1 cellular context compared by ENCODE assay signal in genomic region chr9:127539259-127539981, GRCh38.
TF ChIP-seq lines count a peak whose summit lies in the region.

No MANE protein-coding gene starts in this region.

TF ChIP-seq in K562, 482 proteins besides CTCF, POLR2A, EP300 and RAD21 (continued from another document):
- TF ChIP-seq, protein P1, sequence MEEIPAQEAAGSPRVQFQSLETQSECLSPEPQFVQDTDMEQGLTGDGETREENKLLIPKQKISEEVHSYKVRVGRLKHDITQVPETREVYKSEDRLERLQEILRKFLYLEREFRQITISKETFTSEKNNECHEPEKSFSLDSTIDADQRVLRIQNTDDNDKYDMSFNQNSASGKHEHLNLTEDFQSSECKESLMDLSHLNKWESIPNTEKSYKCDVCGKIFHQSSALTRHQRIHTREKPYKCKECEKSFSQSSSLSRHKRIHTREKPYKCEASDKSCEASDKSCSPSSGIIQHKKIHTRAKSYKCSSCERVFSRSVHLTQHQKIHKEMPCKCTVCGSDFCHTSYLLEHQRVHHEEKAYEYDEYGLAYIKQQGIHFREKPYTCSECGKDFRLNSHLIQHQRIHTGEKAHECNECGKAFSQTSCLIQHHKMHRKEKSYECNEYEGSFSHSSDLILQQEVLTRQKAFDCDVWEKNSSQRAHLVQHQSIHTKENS (CRISPR knock-in tag; IDR thresholded peaks at IDR 0.05), result no peak
- TF ChIP-seq TAL1 (IDR thresholded peaks at IDR 0.05), result peak; percentile 57
- TF ChIP-seq HDAC2 (IDR thresholded peaks at IDR 0.05), result peak; percentile 87
- TF ChIP-seq RNF2 (IDR thresholded peaks at IDR 0.05), result peak; percentile 81
- TF ChIP-seq ETV5 (CRISPR knock-in tag; IDR thresholded peaks at IDR 0.05; ENCODE audit: low read depth), result 0 out of 2 replicates have a peak, but pooled peaks have one; percentile 36
- TF ChIP-seq U2AF1 (optimal IDR thresholded peaks at IDR 0.05; ENCODE audit: low read depth, low read length), result no peak
- TF ChIP-seq ZNF197 (CRISPR knock-in tag; IDR thresholded peaks at IDR 0.05; ENCODE audit: low read depth), result 0 out of 2 replicates have a peak, but pooled peaks have one; percentile 52
- TF ChIP-seq, protein P2, sequence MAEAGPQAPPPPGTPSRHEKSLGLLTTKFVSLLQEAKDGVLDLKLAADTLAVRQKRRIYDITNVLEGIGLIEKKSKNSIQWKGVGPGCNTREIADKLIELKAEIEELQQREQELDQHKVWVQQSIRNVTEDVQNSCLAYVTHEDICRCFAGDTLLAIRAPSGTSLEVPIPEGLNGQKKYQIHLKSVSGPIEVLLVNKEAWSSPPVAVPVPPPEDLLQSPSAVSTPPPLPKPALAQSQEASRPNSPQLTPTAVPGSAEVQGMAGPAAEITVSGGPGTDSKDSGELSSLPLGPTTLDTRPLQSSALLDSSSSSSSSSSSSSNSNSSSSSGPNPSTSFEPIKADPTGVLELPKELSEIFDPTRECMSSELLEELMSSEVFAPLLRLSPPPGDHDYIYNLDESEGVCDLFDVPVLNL (CRISPR knock-in tag; IDR thresholded peaks at IDR 0.05; ENCODE audit: low read depth), result no peak
- peak; percentile 51; the same call in 1 of the 2 replicates for TF ChIP-seq THAP7 (CRISPR knock-in tag; IDR thresholded peaks at IDR 0.05)
- peak; percentile 21; the same call in 1 of the 2 replicates for TF ChIP-seq TRIM28 (IDR thresholded peaks at IDR 0.05)
- peak; percentile 81 for TF ChIP-seq SMARCA4 (IDR thresholded peaks at IDR 0.05)
- peak; percentile 55; the same call in 1 of the 2 replicates for TF ChIP-seq TOE1 (IDR thresholded peaks at IDR 0.05; ENCODE audit: borderline replicate concordance)
- no peak for TF ChIP-seq TOE1 (CRISPR knock-in tag; IDR thresholded peaks at IDR 0.05; ENCODE audit: borderline replicate concordance, low read depth)
- TF ChIP-seq PTTG1 (tag; IDR thresholded peaks at IDR 0.05; ENCODE audit: low read depth), result no peak
- TF ChIP-seq ESRRA (IDR thresholded peaks at IDR 0.05; ENCODE audit: borderline replicate concordance, low read depth), result peak; percentile 57; the same call in 1 of the 2 replicates
- TF ChIP-seq, protein P3, sequence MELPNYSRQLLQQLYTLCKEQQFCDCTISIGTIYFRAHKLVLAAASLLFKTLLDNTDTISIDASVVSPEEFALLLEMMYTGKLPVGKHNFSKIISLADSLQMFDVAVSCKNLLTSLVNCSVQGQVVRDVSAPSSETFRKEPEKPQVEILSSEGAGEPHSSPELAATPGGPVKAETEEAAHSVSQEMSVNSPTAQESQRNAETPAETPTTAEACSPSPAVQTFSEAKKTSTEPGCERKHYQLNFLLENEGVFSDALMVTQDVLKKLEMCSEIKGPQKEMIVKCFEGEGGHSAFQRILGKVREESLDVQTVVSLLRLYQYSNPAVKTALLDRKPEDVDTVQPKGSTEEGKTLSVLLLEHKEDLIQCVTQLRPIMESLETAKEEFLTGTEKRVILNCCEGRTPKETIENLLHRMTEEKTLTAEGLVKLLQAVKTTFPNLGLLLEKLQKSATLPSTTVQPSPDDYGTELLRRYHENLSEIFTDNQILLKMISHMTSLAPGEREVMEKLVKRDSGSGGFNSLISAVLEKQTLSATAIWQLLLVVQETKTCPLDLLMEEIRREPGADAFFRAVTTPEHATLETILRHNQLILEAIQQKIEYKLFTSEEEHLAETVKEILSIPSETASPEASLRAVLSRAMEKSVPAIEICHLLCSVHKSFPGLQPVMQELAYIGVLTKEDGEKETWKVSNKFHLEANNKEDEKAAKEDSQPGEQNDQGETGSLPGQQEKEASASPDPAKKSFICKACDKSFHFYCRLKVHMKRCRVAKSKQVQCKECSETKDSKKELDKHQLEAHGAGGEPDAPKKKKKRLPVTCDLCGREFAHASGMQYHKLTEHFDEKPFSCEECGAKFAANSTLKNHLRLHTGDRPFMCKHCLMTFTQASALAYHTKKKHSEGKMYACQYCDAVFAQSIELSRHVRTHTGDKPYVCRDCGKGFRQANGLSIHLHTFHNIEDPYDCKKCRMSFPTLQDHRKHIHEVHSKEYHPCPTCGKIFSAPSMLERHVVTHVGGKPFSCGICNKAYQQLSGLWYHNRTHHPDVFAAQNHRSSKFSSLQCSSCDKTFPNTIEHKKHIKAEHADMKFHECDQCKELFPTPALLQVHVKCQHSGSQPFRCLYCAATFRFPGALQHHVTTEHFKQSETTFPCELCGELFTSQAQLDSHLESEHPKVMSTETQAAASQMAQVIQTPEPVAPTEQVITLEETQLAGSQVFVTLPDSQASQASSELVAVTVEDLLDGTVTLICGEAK (IDR thresholded peaks at IDR 0.05), result no peak
- TF ChIP-seq, protein P3 (CRISPR knock-in tag; IDR thresholded peaks at IDR 0.05), result no peak
- TF ChIP-seq ZMIZ1 (IDR thresholded peaks at IDR 0.05; ENCODE audit: low read depth in 2 of 2, low read length in 2 of 2), result peak in 1 of 2 experiments; percentile 46; a peak in 1 of 4 replicates
- no peak for TF ChIP-seq POU5F1 (IDR thresholded peaks at IDR 0.05; ENCODE audit: borderline replicate concordance, low read depth, low read length, partially characterized antibody)
- peak; percentile 78 for TF ChIP-seq HMGN3 (IDR thresholded peaks at IDR 0.05; ENCODE audit: borderline replicate concordance, extremely low read depth, insufficient read length, low read depth, low read length)
- no peak for TF ChIP-seq ATF1 (CRISPR knock-in tag; IDR thresholded peaks at IDR 0.05)
- peak; percentile 35; the same call in 1 of the 2 replicates for TF ChIP-seq ATF1 (tag; IDR thresholded peaks at IDR 0.05)
- TF ChIP-seq GATAD2B (IDR thresholded peaks at IDR 0.05; ENCODE audit: borderline replicate concordance), result peak; percentile 53; the same call in 1 of the 2 replicates
- 0 out of 2 replicates have a peak, but pooled peaks have one; percentile 26 for TF ChIP-seq ELF2 (CRISPR knock-in tag; IDR thresholded peaks at IDR 0.05)
- TF ChIP-seq THRAP3 (IDR thresholded peaks at IDR 0.05; ENCODE audit: borderline replicate concordance), result no peak
- TF ChIP-seq JUN (IDR thresholded peaks at IDR 0.05; ENCODE audit: borderline replicate concordance, low read depth, low read length), result 0 out of 2 replicates have a peak, but pooled peaks have one; percentile 39
- TF ChIP-seq JUN (CRISPR knock-in tag; IDR thresholded peaks at IDR 0.05; ENCODE audit: borderline replicate concordance), result no peak
- TF ChIP-seq, protein P4, sequence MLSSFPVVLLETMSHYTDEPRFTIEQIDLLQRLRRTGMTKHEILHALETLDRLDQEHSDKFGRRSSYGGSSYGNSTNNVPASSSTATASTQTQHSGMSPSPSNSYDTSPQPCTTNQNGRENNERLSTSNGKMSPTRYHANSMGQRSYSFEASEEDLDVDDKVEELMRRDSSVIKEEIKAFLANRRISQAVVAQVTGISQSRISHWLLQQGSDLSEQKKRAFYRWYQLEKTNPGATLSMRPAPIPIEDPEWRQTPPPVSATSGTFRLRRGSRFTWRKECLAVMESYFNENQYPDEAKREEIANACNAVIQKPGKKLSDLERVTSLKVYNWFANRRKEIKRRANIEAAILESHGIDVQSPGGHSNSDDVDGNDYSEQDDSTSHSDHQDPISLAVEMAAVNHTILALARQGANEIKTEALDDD (IDR thresholded peaks at IDR 0.05), result 0 out of 2 replicates have a peak, but pooled peaks have one; percentile 19
- TF ChIP-seq ELF4 (CRISPR knock-in tag; IDR thresholded peaks at IDR 0.05), result no peak
- TF ChIP-seq SMARCB1 (IDR thresholded peaks at IDR 0.05; ENCODE audit: insufficient read length, low read depth), result no peak
- TF ChIP-seq CBFA2T3 (IDR thresholded peaks at IDR 0.05), result peak; percentile 82
- TF ChIP-seq MTA1 (IDR thresholded peaks at IDR 0.05; ENCODE audit: borderline replicate concordance), result peak; percentile 19; the same call in 1 of the 2 replicates
- no peak for TF ChIP-seq RNF219 (CRISPR knock-in tag; IDR thresholded peaks at IDR 0.05)
- TF ChIP-seq ZNF644 (tag; IDR thresholded peaks at IDR 0.05; ENCODE audit: low read depth), result no peak
- TF ChIP-seq, protein P5, sequence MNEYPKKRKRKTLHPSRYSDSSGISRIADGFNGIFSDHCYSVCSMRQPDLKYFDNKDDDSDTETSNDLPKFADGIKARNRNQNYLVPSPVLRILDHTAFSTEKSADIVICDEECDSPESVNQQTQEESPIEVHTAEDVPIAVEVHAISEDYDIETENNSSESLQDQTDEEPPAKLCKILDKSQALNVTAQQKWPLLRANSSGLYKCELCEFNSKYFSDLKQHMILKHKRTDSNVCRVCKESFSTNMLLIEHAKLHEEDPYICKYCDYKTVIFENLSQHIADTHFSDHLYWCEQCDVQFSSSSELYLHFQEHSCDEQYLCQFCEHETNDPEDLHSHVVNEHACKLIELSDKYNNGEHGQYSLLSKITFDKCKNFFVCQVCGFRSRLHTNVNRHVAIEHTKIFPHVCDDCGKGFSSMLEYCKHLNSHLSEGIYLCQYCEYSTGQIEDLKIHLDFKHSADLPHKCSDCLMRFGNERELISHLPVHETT (CRISPR knock-in tag; conservative IDR thresholded peaks at IDR 0.05 in 1 of 2, IDR thresholded peaks at IDR 0.05 in 1 of 2), result peak in 1 of 2 experiments; percentile 55; a peak in 1 of 4 replicates
- TF ChIP-seq CBFA2T2 (conservative IDR thresholded peaks at IDR 0.05), result peak; percentile 65
- TF ChIP-seq NELFE (IDR thresholded peaks at IDR 0.05; ENCODE audit: insufficient read depth, insufficient read length), result no peak
- peak; percentile 31 for TF ChIP-seq PHF20 (IDR thresholded peaks at IDR 0.05; ENCODE audit: partially characterized antibody)
- no peak for TF ChIP-seq HNRNPK (IDR thresholded peaks at IDR 0.05; ENCODE audit: low read depth, low read length, poor library complexity, severe bottlenecking)
- TF ChIP-seq PURB (CRISPR knock-in tag; IDR thresholded peaks at IDR 0.05; ENCODE audit: low read depth), result no peak
- TF ChIP-seq BRF1 (IDR thresholded peaks at IDR 0.05; ENCODE audit: borderline replicate concordance, extremely low read depth, insufficient read length), result no peak
